Comparison of ENCODE assay signal across 8 cellular contexts in genomic region chr5:72818866-72819534, GRCh38. TPM values are rescaled to one million over a fixed set of nuclear protein-coding genes. Genes with fewer than 3 reads are reported as not detected.
DNase-seq lines count a peak whose midpoint lies in the region; ATAC-seq and TF ChIP-seq lines count a peak whose summit lies in the region.

No MANE protein-coding gene starts in this region.

- intact Hi-C loops in body of pancreas (cut with DNase I): no loop called here

- H3K9ac ChIP-seq in skeletal muscle tissue (ENCODE audit: low read depth in 1 of 3, low read length in 3 of 3): peak overlapping the region in 1 of 3 donors; percentile 33

- H3K9me3 ChIP-seq in body of pancreas (no peaks in the 10 kb centered on the region), skeletal muscle tissue (ENCODE audit: control insufficient read depth in 3 of 3, low read length in 3 of 3) (no peaks in the 10 kb centered on the region)

- H3K27me3 ChIP-seq in body of pancreas (no peaks in the 10 kb centered on the region), skeletal muscle tissue (ENCODE audit: control insufficient read depth in 3 of 3, insufficient read depth in 3 of 3, low read length in 3 of 3) (no peaks in the 10 kb centered on the region)

- TF ChIP-seq POLR2A in NB4 (IDR thresholded peaks at IDR 0.05; ENCODE audit: extremely low read depth, insufficient read length): no peak
- TF ChIP-seq POLR2A in body of pancreas (IDR thresholded peaks at IDR 0.05): no peak

- WGBS in body of pancreas, 2 donors: 31 to 42% methylated on average over 5 of the region's 5 CpGs

- in situ Hi-C loops in ACHN (cut with HindIII; ENCODE audit: low pct_ligation_motif_present, low pct_unique_long_range_greater_than_20kb, low sequenced_read_pairs): no loop called here

- H3K4me3 ChIP-seq in NB4 (ENCODE audit: low read depth, low read length) (no peak overlapping the region), body of pancreas (no peak overlapping the region), skeletal muscle tissue (ENCODE audit: low read length in 3 of 3) (peak overlapping the region; percentile 10 to 97 (median 24))

- H3K27ac ChIP-seq in body of pancreas (peak overlapping the region in 1 of 4 donors; percentile 10), skeletal muscle tissue (ENCODE audit: low read depth, low read length) (no peak overlapping the region)

- H3K36me3 ChIP-seq in body of pancreas (replicated peaks in 1 of 2; ENCODE audit: insufficient read depth in 1 of 2, low read depth in 2 of 2) (no peaks in the 10 kb centered on the region), skeletal muscle tissue (ENCODE audit: control insufficient read depth in 3 of 3, insufficient read depth in 3 of 3, low read length in 3 of 3) (no peaks in the 10 kb centered on the region)

- ATAC-seq in GM19043 (IDR thresholded peaks at IDR 0.05; ENCODE audit: low read depth, unreplicated experiment): peak; percentile 29
- ATAC-seq in body of pancreas: no peak
- no peak for ATAC-seq in GM18517 (IDR thresholded peaks at IDR 0.05; ENCODE audit: unreplicated experiment)

- peaks cover 46% of the 10 kb centered on the region for H3K4me1 ChIP-seq in body of pancreas
- H3K4me1 ChIP-seq in skeletal muscle tissue (ENCODE audit: control insufficient read depth in 3 of 3, insufficient read depth in 3 of 3, low read length in 3 of 3): peaks cover 16 to 24% (median 19%) of the 10 kb centered on the region in 3 donors

- TF ChIP-seq CTCF in NB4 (IDR thresholded peaks at IDR 0.05; ENCODE audit: low read depth, low read length) (peak; percentile 81), body of pancreas (IDR thresholded peaks at IDR 0.05) (peak; percentile 12 to 59 (median 49))

- DNase-seq in ACHN (peak; percentile 68), NB4 (ENCODE audit: low read depth) (peak; percentile 78), T follicular helper cell (ENCODE audit: low read depth) (peak; percentile 24), body of pancreas (peak; percentile 64 to 77 (median 68)), iPS-NIHi7 (ENCODE audit: extremely low spot score) (peak; percentile 60)

RNA-seq across cellular contexts. Expression of gene TNPO1, which starts 2.5 kb away (rescaled TPM):
- total RNA-seq in body of pancreas: 10 to 100 TPM; 41.2 to 71.9 TPM
- total RNA-seq in skeletal muscle tissue: 111 TPM

Comparison
In these comparisons a context has a peak if more than half of its experiments do, and no peak if none do; other contexts are left out.
1. DNase-seq: peak in every context shown above with its lines; median percentile 78 in NB4; 68 in ACHN; 68 in body of pancreas; 60 in iPS-NIHi7; 24 in T follicular helper cell.
2. H3K4me3 ChIP-seq: peak in skeletal muscle tissue (3 of 3); none in NB4 (single experiment) and body of pancreas (0 of 2).